In genomic region chr15:99167640-99168039, GRCh38 we compare ENCODE assay signal across 13 cellular contexts.
A peak's percentile ranks its signal among the peaks of the same experiment; 100 is the strongest.
DNase-seq lines count a peak whose midpoint lies in the region; ATAC-seq and TF ChIP-seq lines count a peak whose summit lies in the region.
"Had no signal": no experiment of that assay in that cellular context is flagged by ENCODE, and none has a peak within 500 bp of the region (broad histone marks: within the 10 kb centered on the region; RNA-seq: fewer than 3 reads in every experiment).

No MANE protein-coding gene starts in this region.

- peaks cover 4% of the 10 kb centered on the region for H3K79me1 ChIP-seq in trophoblast cell (ENCODE audit: low read length)

- no peak overlapping the region for H3K9ac ChIP-seq in subcutaneous abdominal adipose tissue (ENCODE audit: low read length in 5 of 5)
- no peak overlapping the region for H3K9ac ChIP-seq in trophoblast cell (ENCODE audit: low read length)

- H3K23ac ChIP-seq in trophoblast cell (ENCODE audit: low read length) = no peak overlapping the region

- H3K27me3 ChIP-seq in esophagus muscularis mucosa = no peaks in the 10 kb centered on the region
- H3K27me3 ChIP-seq in subcutaneous abdominal adipose tissue (ENCODE audit: control insufficient read depth in 5 of 5, insufficient read depth in 4 of 5, low read length in 5 of 5) = no peaks in the 10 kb centered on the region
- H3K27me3 ChIP-seq in trophoblast cell (ENCODE audit: insufficient read depth, low read length) = no peaks in the 10 kb centered on the region

- no peak overlapping the region for H2AK5ac ChIP-seq in trophoblast cell (ENCODE audit: low read length)

- H3K27ac Mint-ChIP-seq in progenitor cell of endocrine pancreas = no peak overlapping the region
- H3K27ac Mint-ChIP-seq: activated T-helper 1 cell treated with anti-CD3 and anti-CD28 coated beads, Interleukin-12 subunit alpha, Interleukin-12 subunit beta, Interleukin-2, Interleukin-4 antibody, amounts not matched to agents 30 ng/mL and 10 ng/mL and 1 ng/mL, durations not matched to agents 14 hours and 24 hours and 36 hours had no signal

- no peak for TF ChIP-seq POLR2A in esophagus muscularis mucosa (IDR thresholded peaks at IDR 0.05; ENCODE audit: low read depth)

- no peak for TF ChIP-seq CTCF in esophagus muscularis mucosa (IDR thresholded peaks at IDR 0.05)
- TF ChIP-seq CTCF in progenitor cell of endocrine pancreas (IDR thresholded peaks at IDR 0.05; ENCODE audit: unreplicated experiment) = no peak

- H3K4me2 ChIP-seq in trophoblast cell (ENCODE audit: low read length) = no peak overlapping the region

- no peak overlapping the region for H2BK12ac ChIP-seq in trophoblast cell (ENCODE audit: low read length)

- no peak overlapping the region for H4K91ac ChIP-seq in trophoblast cell (ENCODE audit: low read depth, low read length)

- H3K9me3 Mint-ChIP-seq in progenitor cell of endocrine pancreas (ENCODE audit: low read depth) = no peaks in the 10 kb centered on the region
- H3K9me3 Mint-ChIP-seq: activated T-helper 1 cell treated with anti-CD3 and anti-CD28 coated beads, Interleukin-12 subunit alpha, Interleukin-12 subunit beta, Interleukin-2, Interleukin-4 antibody, amounts not matched to agents 30 ng/mL and 10 ng/mL and 1 ng/mL, durations not matched to agents 14 hours and 24 hours and 36 hours had no signal

- no peaks in the 10 kb centered on the region for H3K79me2 ChIP-seq in trophoblast cell (ENCODE audit: control insufficient read depth, insufficient read depth, low read length, poor library complexity)

- peak overlapping the region; percentile 95 to 99 (median 98) for H3K27ac ChIP-seq in esophagus muscularis mucosa (replicated peaks in 1 of 4)
- H3K27ac ChIP-seq in subcutaneous abdominal adipose tissue (ENCODE audit: low read depth, low read length) = peak overlapping the region; percentile 34
- no peak overlapping the region for H3K27ac ChIP-seq in trophoblast cell (ENCODE audit: low read depth, low read length)

- H3K4me1 Mint-ChIP-seq in progenitor cell of endocrine pancreas (ENCODE audit: low read depth) = no peaks in the 10 kb centered on the region

- H4K8ac ChIP-seq in trophoblast cell (ENCODE audit: low read depth, low read length) = no peak overlapping the region

- intact Hi-C loops in esophagus muscularis mucosa (cut with DNase I) = no loop called here

- H3K4me3 ChIP-seq in esophagus muscularis mucosa (no peak overlapping the region), subcutaneous abdominal adipose tissue (ENCODE audit: low read depth in 1 of 5, low read length in 5 of 5) (no peak overlapping the region), trophoblast cell (ENCODE audit: low read depth, low read length) (no peak overlapping the region)

- ATAC-seq in GM18870 (IDR thresholded peaks at IDR 0.05; ENCODE audit: unreplicated experiment) (peak; percentile 68), HG02678 (IDR thresholded peaks at IDR 0.05; ENCODE audit: unreplicated experiment) (peak; percentile 64)

- no peak overlapping the region for H3K4me3 Mint-ChIP-seq in progenitor cell of endocrine pancreas (ENCODE audit: low read depth)
- H3K4me3 Mint-ChIP-seq: activated T-helper 1 cell treated with anti-CD3 and anti-CD28 coated beads, Interleukin-12 subunit alpha, Interleukin-12 subunit beta, Interleukin-2, Interleukin-4 antibody, amounts not matched to agents 30 ng/mL and 10 ng/mL and 1 ng/mL, durations not matched to agents 14 hours and 24 hours and 36 hours had no signal

- no peak overlapping the region for H2BK120ac ChIP-seq in trophoblast cell (ENCODE audit: insufficient read depth, low read length, poor library complexity)

- DNase-seq in esophagus muscularis mucosa (ENCODE audit: extremely low spot score) (no peak), trophoblast cell (no peak), progenitor cell of endocrine pancreas (ENCODE audit: low spot score, unreplicated experiment) (no peak), dedifferentiated amniotic fluid mesenchymal stem cell (ENCODE audit: extremely low spot score) (no peak), HCEC 1CT (no peak)
- DNase-seq: activated CD4-positive, alpha-beta T cell treated with anti-CD3 and anti-CD28 coated beads for 4 hours; effector memory CD4-positive, alpha-beta T cell; nucleus accumbens; SW 1271 had no signal

- H3K27me3 Mint-ChIP-seq in progenitor cell of endocrine pancreas = no peaks in the 10 kb centered on the region

- no peak overlapping the region for H2BK5ac ChIP-seq in trophoblast cell (ENCODE audit: low read depth, low read length, poor library complexity)

- H3K4me1 ChIP-seq in esophagus muscularis mucosa = peaks cover 40 to 78% (median 73%) of the 10 kb centered on the region in 4 donors
- H3K4me1 ChIP-seq in subcutaneous abdominal adipose tissue (ENCODE audit: control insufficient read depth in 5 of 5, insufficient read depth in 5 of 5, low read length in 5 of 5) = peaks cover 3 to 28% (median 27%) of the 10 kb centered on the region in 5 donors
- H3K4me1 ChIP-seq in trophoblast cell (ENCODE audit: control insufficient read depth in 1 of 2, insufficient read depth in 2 of 2, low read length in 2 of 2) = peaks cover 0 to 4% of the 10 kb centered on the region in 2 experiments

- TF ChIP-seq EP300 in esophagus muscularis mucosa (IDR thresholded peaks at IDR 0.05) = no peak

- H3K9me3 ChIP-seq in esophagus muscularis mucosa (no peaks in the 10 kb centered on the region), subcutaneous abdominal adipose tissue (ENCODE audit: control insufficient read depth in 5 of 5, low read length in 5 of 5) (no peaks in the 10 kb centered on the region), trophoblast cell (ENCODE audit: insufficient read depth, low read depth, low read length) (peaks cover 3% of the 10 kb centered on the region)

- H3K18ac ChIP-seq in trophoblast cell (ENCODE audit: low read length) = no peak overlapping the region

- H4K12ac ChIP-seq in trophoblast cell (ENCODE audit: low read depth, low read length) = no peak overlapping the region

- H2AFZ ChIP-seq in trophoblast cell (ENCODE audit: insufficient read depth, low read length, poor library complexity) = no peak overlapping the region

- H3K14ac ChIP-seq in trophoblast cell (ENCODE audit: low read length) = no peak overlapping the region

- H3K36me3 ChIP-seq in esophagus muscularis mucosa = peaks cover 0 to 37% (median 8%) of the 10 kb centered on the region in 4 donors
- peaks cover 7 to 44% (median 13%) of the 10 kb centered on the region in 5 donors for H3K36me3 ChIP-seq in subcutaneous abdominal adipose tissue (ENCODE audit: control insufficient read depth in 5 of 5, insufficient read depth in 5 of 5, low read length in 5 of 5)
- peaks cover 11 to 19% of the 10 kb centered on the region in 2 experiments for H3K36me3 ChIP-seq in trophoblast cell (ENCODE audit: control insufficient read depth in 1 of 2, insufficient read depth in 2 of 2, low read length in 2 of 2)

- peaks cover 10% of the 10 kb centered on the region for H3K36me3 Mint-ChIP-seq in progenitor cell of endocrine pancreas (ENCODE audit: insufficient read depth)

- H3K4ac ChIP-seq in trophoblast cell (ENCODE audit: low read depth, low read length) = no peak overlapping the region

- WGBS in esophagus muscularis mucosa = 69% methylated on average over 6 of the region's 6 CpGs
- no CpG with 5 or more reads among the region's 6 CpGs for WGBS in trophoblast cell (ENCODE audit: extremely low coverage, insufficient coverage, insufficient read length)
